ENCODE assay signal across 8 cellular contexts in the genomic region with DNA sequence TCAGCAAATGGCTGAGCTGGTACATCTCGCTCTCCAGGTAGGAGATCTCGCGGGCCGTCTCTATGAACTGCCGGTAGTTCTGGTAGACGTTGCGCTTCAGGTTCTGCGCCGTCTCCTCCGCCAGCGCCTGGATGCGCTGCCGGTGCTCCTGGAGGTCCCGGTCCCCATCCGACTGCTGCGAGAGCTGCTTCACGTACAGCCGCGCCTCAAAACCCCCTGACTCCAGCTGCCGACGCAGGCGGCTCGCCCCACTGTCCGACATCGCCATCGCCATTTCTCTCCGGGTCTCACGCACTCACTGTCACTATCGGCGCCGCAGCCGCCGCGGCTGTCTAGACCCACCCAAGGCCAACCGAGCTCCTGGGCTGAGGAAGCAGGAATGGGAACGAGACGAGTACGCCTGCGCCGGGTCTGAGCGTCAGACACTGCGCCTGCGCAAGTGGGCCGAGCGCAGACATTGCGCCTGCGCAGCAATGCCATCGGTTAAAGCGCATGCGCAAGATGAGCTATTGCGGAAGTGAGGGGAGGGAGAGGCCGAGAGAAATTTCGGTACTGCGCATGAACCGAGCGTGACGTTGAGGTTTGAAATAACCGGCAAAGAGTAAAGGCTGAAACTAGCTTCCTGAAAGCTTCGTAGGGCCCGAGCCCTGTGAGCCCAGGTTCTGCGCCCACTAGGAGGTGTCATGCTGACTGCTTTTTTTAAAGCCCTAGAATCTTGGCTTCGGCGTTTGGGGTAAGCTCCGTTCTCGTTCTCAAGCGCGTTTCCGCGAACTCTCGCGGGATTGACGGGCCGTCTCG. TPM values are rescaled to one million over a fixed set of nuclear protein-coding genes. Genes with fewer than 3 reads are reported as not detected.
DNase-seq lines count a peak whose midpoint lies in the region; ATAC-seq and TF ChIP-seq lines count a peak whose summit lies in the region.

A gene with protein sequence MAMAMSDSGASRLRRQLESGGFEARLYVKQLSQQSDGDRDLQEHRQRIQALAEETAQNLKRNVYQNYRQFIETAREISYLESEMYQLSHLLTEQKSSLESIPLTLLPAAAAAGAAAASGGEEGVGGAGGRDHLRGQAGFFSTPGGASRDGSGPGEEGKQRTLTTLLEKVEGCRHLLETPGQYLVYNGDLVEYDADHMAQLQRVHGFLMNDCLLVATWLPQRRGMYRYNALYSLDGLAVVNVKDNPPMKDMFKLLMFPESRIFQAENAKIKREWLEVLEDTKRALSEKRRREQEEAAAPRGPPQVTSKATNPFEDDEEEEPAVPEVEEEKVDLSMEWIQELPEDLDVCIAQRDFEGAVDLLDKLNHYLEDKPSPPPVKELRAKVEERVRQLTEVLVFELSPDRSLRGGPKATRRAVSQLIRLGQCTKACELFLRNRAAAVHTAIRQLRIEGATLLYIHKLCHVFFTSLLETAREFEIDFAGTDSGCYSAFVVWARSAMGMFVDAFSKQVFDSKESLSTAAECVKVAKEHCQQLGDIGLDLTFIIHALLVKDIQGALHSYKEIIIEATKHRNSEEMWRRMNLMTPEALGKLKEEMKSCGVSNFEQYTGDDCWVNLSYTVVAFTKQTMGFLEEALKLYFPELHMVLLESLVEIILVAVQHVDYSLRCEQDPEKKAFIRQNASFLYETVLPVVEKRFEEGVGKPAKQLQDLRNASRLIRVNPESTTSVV (minus strand): TSS at position 381 of the 798 bp plus-strand sequence. CDS start 107 bp downstream, at position 274.

- peak within 1 kb of the TSS; percentile 92 to 100 for H3K9ac ChIP-seq in duodenal mucosa (ENCODE audit: low read depth in 1 of 2, low read length in 2 of 2)

- DNase-seq in CD4-positive, alpha-beta T cell, result peak; percentile 95 to 98 (median 96)
- DNase-seq in NCI-H82 treated with DMSO at 0.1 percent for 48 hours (lab: John Stamatoyannopoulos, UW; ENCODE audit: unreplicated experiment), result peak; percentile 97
- peak; percentile 98 for DNase-seq in activated CD4-positive, alpha-beta memory T cell treated with anti-CD3 and anti-CD28 coated beads for 36 hours
- peak; percentile 93 to 96 (median 96) for DNase-seq in right lobe of liver
- peak; percentile 95 to 96 for DNase-seq in stimulated activated CD4-positive, alpha-beta T cell treated with anti-CD3 and anti-CD28 coated beads, Interleukin-4, amount 100 ng/mL, for 4 hours

- H3K27me3 Mint-ChIP-seq in CD4-positive, alpha-beta T cell, result peaks cover 5% of the 10 kb centered on the region
- peaks cover 3% of the 10 kb centered on the region for H3K27me3 Mint-ChIP-seq in activated CD4-positive, alpha-beta memory T cell treated with anti-CD3 and anti-CD28 coated beads for 36 hours

- peak within 1 kb of the TSS; percentile 86 to 100 for H3K4me3 ChIP-seq in duodenal mucosa (ENCODE audit: low read depth in 1 of 2, low read length in 2 of 2)
- H3K4me3 ChIP-seq in right lobe of liver, result peak within 1 kb of the TSS; percentile 67 to 93 (median 85)

- CTCF ChIA-PET in CD4-positive, alpha-beta T cell (lab: Charles Lee), result interaction anchor here (1.0 kb wide), 1 partner anchor 20 kb away, joined by 3 read pairs; no protein-coding TSS in a partner anchor
- CTCF ChIA-PET in activated CD4-positive, alpha-beta memory T cell treated with anti-CD3 and anti-CD28 coated beads for 36 hours (lab: Charles Lee), result interaction anchor here (0.7 to 2.2 kb wide), 13 partner anchors 11 to 288 kb away, joined by 3 to 9 read pairs (median 4); a partner anchor contains a TSS

- peak within 1 kb of the TSS; percentile 100 for H3K27ac Mint-ChIP-seq in CD4-positive, alpha-beta T cell
- H3K27ac Mint-ChIP-seq in activated CD4-positive, alpha-beta memory T cell treated with anti-CD3 and anti-CD28 coated beads for 36 hours, result peak within 1 kb of the TSS; percentile 98

- POLR2A ChIA-PET in CD4-positive, alpha-beta T cell (lab: Charles Lee), result interaction anchor here (0.6 to 2.9 kb wide), 30 partner anchors 9 to 1829 kb away, joined by 3 to 56 read pairs (median 5); a partner anchor contains a TSS
- POLR2A ChIA-PET in activated CD4-positive, alpha-beta memory T cell treated with anti-CD3 and anti-CD28 coated beads for 36 hours (lab: Charles Lee), result interaction anchor here (0.6 to 1.5 kb wide), 7 partner anchors 17 to 458 kb away, joined by 3 to 9 read pairs (median 3); a partner anchor contains a TSS

- H3K4me1 ChIP-seq in duodenal mucosa (ENCODE audit: control insufficient read depth in 1 of 2, insufficient read depth in 2 of 2, low read length in 2 of 2) (peaks cover 49% of the 10 kb centered on the region in 2 donors), right lobe of liver (peaks cover 0 to 50% (median 22%) of the 10 kb centered on the region in 4 donors)

- H3K27ac ChIP-seq in CD4-positive, alpha-beta T cell (ENCODE audit: low read depth, low read length), result peak within 1 kb of the TSS; percentile 98
- peak within 1 kb of the TSS; percentile 92 for H3K27ac ChIP-seq in duodenal mucosa (ENCODE audit: low read depth, low read length)
- peak within 1 kb of the TSS; percentile 59 to 80 (median 79) for H3K27ac ChIP-seq in right lobe of liver

- H3K4me1 Mint-ChIP-seq in CD4-positive, alpha-beta T cell (ENCODE audit: low read depth), result peaks cover 76% of the 10 kb centered on the region
- peaks cover 54% of the 10 kb centered on the region for H3K4me1 Mint-ChIP-seq in activated CD4-positive, alpha-beta memory T cell treated with anti-CD3 and anti-CD28 coated beads for 36 hours (ENCODE audit: low read depth)

- peak; percentile 33 for TF ChIP-seq CTCF in CD4-positive, alpha-beta T cell (IDR thresholded peaks at IDR 0.05)
- TF ChIP-seq CTCF in right lobe of liver (IDR thresholded peaks at IDR 0.05), result peak in 1 of 4 donors; percentile 5

- no peaks in the 10 kb centered on the region for H3K9me3 ChIP-seq in CD4-positive, alpha-beta T cell (ENCODE audit: control insufficient read depth, low read length)
- H3K9me3 ChIP-seq in duodenal mucosa (ENCODE audit: control insufficient read depth in 1 of 2, low read length in 2 of 2), result no peaks in the 10 kb centered on the region
- no peaks in the 10 kb centered on the region for H3K9me3 ChIP-seq in right lobe of liver

- intact Hi-C loops in CD4-positive, alpha-beta T cell (cut with DNase I, micrococcal nuclease), result loop anchor here (1.0 to 10.0 kb wide), 8 partner anchors 85 to 695 kb away; a partner anchor contains a TSS
- intact Hi-C loops in activated CD4-positive, alpha-beta memory T cell treated with anti-CD3 and anti-CD28 coated beads for 36 hours (cut with micrococcal nuclease), result loop anchor here (1.0 to 5.0 kb wide), 4 partner anchors 65 to 359 kb away; a partner anchor contains a TSS
- intact Hi-C loops in right lobe of liver (cut with DNase I), result no loop called here

- H3K36me3 ChIP-seq in duodenal mucosa (ENCODE audit: control insufficient read depth in 1 of 2, insufficient read depth in 2 of 2, low read length in 2 of 2), result peaks cover 0 to 12% of the 10 kb centered on the region in 2 donors
- no peaks in the 10 kb centered on the region for H3K36me3 ChIP-seq in right lobe of liver

- H3K36me3 Mint-ChIP-seq in CD4-positive, alpha-beta T cell (ENCODE audit: low read depth), result peaks cover 88% of the 10 kb centered on the region
- H3K36me3 Mint-ChIP-seq in activated CD4-positive, alpha-beta memory T cell treated with anti-CD3 and anti-CD28 coated beads for 36 hours, result peaks cover 25% of the 10 kb centered on the region

- peak within 1 kb of the TSS; percentile 99 for H3K4me3 Mint-ChIP-seq in CD4-positive, alpha-beta T cell
- peak within 1 kb of the TSS; percentile 100 for H3K4me3 Mint-ChIP-seq in activated CD4-positive, alpha-beta memory T cell treated with anti-CD3 and anti-CD28 coated beads for 36 hours

- peak; percentile 83 for TF ChIP-seq POLR2A in right lobe of liver (IDR thresholded peaks at IDR 0.05)

- 0% methylated on average over 36 of the region's 74 CpGs for whole genome bisulfite sequencing in right lobe of liver (ENCODE audit: insufficient coverage, low coverage, low lambda C conversion rate, missing lambda C conversion rate)

- no peaks in the 10 kb centered on the region for H3K27me3 ChIP-seq in CD4-positive, alpha-beta T cell (ENCODE audit: control insufficient read depth, insufficient read depth, low read length)
- H3K27me3 ChIP-seq in duodenal mucosa (ENCODE audit: control insufficient read depth in 1 of 2, insufficient read depth in 2 of 2, low read length in 2 of 2) (no peaks in the 10 kb centered on the region), right lobe of liver (no peaks in the 10 kb centered on the region)

- peak; percentile 75 for ATAC-seq in CD4-positive, alpha-beta T cell (ENCODE audit: poor library complexity)
- ATAC-seq in GM19438 (IDR thresholded peaks at IDR 0.05; ENCODE audit: low read depth, unreplicated experiment), result peak; percentile 74
- peak; percentile 65 for ATAC-seq in HG03575 (IDR thresholded peaks at IDR 0.05; ENCODE audit: extremely low read depth, insufficient number of reproducible peaks, low FRiP score, unreplicated experiment)
- peak; percentile 92 to 94 (median 94) for ATAC-seq in right lobe of liver

- peaks cover 5% of the 10 kb centered on the region for H3K9me3 Mint-ChIP-seq in CD4-positive, alpha-beta T cell
- peaks cover 2% of the 10 kb centered on the region for H3K9me3 Mint-ChIP-seq in activated CD4-positive, alpha-beta memory T cell treated with anti-CD3 and anti-CD28 coated beads for 36 hours

RNA-seq across cellular contexts. Expression of the gene that starts here (rescaled TPM):
- total RNA-seq in CD4-positive, alpha-beta T cell, result 10 to 100 TPM; 28.0 to 31.9 TPM
- 10 to 100 TPM; 14.4 to 15.2 TPM for total RNA-seq in activated CD4-positive, alpha-beta memory T cell treated with anti-CD3 and anti-CD28 coated beads for 36 hours
- total RNA-seq in right lobe of liver, result 1 to 10 TPM; 5.7 to 7.8 (median 6.8) TPM

Comparison
In these comparisons a context has a peak if more than half of its experiments do, and no peak if none do; other contexts are left out.
1. Peak in every context shown above with its lines: DNase-seq, ATAC-seq, H3K4me3 ChIP-seq and H3K27ac ChIP-seq.
2. intact Hi-C loops: an anchor here in CD4-positive, alpha-beta T cell (1.0 to 10.0 kb wide) and activated CD4-positive, alpha-beta memory T cell treated with anti-CD3 and anti-CD28 coated beads for 36 hours (1.0 to 5.0 kb wide); none called in right lobe of liver.